In genomic region chr17:82117139-82118090, GRCh38 we compare ENCODE assay signal across 1 cellular context.
TF ChIP-seq lines count a peak whose summit lies in the region.

No MANE protein-coding gene starts in this region.

TF ChIP-seq in HepG2, 621 proteins besides CTCF, POLR2A, EP300 and RAD21 (continued from another document):
- TF ChIP-seq, protein P1, sequence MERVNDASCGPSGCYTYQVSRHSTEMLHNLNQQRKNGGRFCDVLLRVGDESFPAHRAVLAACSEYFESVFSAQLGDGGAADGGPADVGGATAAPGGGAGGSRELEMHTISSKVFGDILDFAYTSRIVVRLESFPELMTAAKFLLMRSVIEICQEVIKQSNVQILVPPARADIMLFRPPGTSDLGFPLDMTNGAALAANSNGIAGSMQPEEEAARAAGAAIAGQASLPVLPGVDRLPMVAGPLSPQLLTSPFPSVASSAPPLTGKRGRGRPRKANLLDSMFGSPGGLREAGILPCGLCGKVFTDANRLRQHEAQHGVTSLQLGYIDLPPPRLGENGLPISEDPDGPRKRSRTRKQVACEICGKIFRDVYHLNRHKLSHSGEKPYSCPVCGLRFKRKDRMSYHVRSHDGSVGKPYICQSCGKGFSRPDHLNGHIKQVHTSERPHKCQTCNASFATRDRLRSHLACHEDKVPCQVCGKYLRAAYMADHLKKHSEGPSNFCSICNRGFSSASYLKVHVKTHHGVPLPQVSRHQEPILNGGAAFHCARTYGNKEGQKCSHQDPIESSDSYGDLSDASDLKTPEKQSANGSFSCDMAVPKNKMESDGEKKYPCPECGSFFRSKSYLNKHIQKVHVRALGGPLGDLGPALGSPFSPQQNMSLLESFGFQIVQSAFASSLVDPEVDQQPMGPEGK (CRISPR knock-in tag; IDR thresholded peaks at IDR 0.05), result peak; percentile 87
- TF ChIP-seq ARNTL (CRISPR knock-in tag; IDR thresholded peaks at IDR 0.05), result 0 out of 2 replicates have a peak, but pooled peaks have one; percentile 29
- no peak for TF ChIP-seq FOXO4 (CRISPR knock-in tag; conservative IDR thresholded peaks at IDR 0.05)
- no peak; the same call in 1 of the 2 replicates for TF ChIP-seq KDM2A (CRISPR knock-in tag; IDR thresholded peaks at IDR 0.05; ENCODE audit: borderline replicate concordance, low read depth)
- TF ChIP-seq ZIK1 (CRISPR knock-in tag; IDR thresholded peaks at IDR 0.05; ENCODE audit: borderline replicate concordance, low read depth), result no peak
- TF ChIP-seq ZNF652 (CRISPR knock-in tag; IDR thresholded peaks at IDR 0.05; ENCODE audit: borderline replicate concordance, low read depth), result no peak
- TF ChIP-seq SCMH1 (CRISPR knock-in tag; IDR thresholded peaks at IDR 0.05; ENCODE audit: borderline replicate concordance), result no peak
- TF ChIP-seq, protein P2, sequence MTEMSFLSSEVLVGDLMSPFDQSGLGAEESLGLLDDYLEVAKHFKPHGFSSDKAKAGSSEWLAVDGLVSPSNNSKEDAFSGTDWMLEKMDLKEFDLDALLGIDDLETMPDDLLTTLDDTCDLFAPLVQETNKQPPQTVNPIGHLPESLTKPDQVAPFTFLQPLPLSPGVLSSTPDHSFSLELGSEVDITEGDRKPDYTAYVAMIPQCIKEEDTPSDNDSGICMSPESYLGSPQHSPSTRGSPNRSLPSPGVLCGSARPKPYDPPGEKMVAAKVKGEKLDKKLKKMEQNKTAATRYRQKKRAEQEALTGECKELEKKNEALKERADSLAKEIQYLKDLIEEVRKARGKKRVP (CRISPR knock-in tag; IDR thresholded peaks at IDR 0.05), result no peak
- no peak for TF ChIP-seq RARG (CRISPR knock-in tag; IDR thresholded peaks at IDR 0.05; ENCODE audit: low read depth)
- 0 out of 2 replicates have a peak, but pooled peaks have one; percentile 62 for TF ChIP-seq ZNF431 (CRISPR knock-in tag; IDR thresholded peaks at IDR 0.05; ENCODE audit: borderline replicate concordance, low read depth)
- TF ChIP-seq SAP130 (CRISPR knock-in tag; IDR thresholded peaks at IDR 0.05; ENCODE audit: low read depth), result peak; percentile 50; the same call in 1 of the 2 replicates
- TF ChIP-seq PBX2 (CRISPR knock-in tag; IDR thresholded peaks at IDR 0.05), result no peak
- TF ChIP-seq ZSCAN25 (CRISPR knock-in tag; IDR thresholded peaks at IDR 0.05), result no peak
- TF ChIP-seq TCF7 (IDR thresholded peaks at IDR 0.05; ENCODE audit: low read depth), result peak; percentile 81; the same call in 1 of the 2 replicates
- TF ChIP-seq ZNF724P (CRISPR knock-in tag; IDR thresholded peaks at IDR 0.05; ENCODE audit: borderline replicate concordance), result peak; percentile 27; the same call in 1 of the 2 replicates
- TF ChIP-seq NCOA2 (CRISPR knock-in tag; IDR thresholded peaks at IDR 0.05), result peak; percentile 35; the same call in 1 of the 2 replicates
- TF ChIP-seq, protein P3, sequence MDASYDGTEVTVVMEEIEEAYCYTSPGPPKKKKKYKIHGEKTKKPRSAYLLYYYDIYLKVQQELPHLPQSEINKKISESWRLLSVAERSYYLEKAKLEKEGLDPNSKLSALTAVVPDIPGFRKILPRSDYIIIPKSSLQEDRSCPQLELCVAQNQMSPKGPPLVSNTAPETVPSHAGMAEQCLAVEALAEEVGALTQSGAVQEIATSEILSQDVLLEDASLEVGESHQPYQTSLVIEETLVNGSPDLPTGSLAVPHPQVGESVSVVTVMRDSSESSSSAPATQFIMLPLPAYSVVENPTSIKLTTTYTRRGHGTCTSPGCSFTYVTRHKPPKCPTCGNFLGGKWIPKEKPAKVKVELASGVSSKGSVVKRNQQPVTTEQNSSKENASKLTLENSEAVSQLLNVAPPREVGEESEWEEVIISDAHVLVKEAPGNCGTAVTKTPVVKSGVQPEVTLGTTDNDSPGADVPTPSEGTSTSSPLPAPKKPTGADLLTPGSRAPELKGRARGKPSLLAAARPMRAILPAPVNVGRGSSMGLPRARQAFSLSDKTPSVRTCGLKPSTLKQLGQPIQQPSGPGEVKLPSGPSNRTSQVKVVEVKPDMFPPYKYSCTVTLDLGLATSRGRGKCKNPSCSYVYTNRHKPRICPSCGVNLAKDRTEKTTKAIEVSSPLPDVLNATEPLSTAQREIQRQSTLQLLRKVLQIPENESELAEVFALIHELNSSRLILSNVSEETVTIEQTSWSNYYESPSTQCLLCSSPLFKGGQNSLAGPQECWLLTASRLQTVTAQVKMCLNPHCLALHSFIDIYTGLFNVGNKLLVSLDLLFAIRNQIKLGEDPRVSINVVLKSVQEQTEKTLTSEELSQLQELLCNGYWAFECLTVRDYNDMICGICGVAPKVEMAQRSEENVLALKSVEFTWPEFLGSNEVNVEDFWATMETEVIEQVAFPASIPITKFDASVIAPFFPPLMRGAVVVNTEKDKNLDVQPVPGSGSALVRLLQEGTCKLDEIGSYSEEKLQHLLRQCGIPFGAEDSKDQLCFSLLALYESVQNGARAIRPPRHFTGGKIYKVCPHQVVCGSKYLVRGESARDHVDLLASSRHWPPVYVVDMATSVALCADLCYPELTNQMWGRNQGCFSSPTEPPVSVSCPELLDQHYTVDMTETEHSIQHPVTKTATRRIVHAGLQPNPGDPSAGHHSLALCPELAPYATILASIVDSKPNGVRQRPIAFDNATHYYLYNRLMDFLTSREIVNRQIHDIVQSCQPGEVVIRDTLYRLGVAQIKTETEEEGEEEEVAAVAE (CRISPR knock-in tag; IDR thresholded peaks at IDR 0.05; ENCODE audit: borderline replicate concordance), result no peak
- TF ChIP-seq AGO1 (IDR thresholded peaks at IDR 0.05; ENCODE audit: low read depth, low read length, poor library complexity, severe bottlenecking), result no peak
- no peak for TF ChIP-seq DZIP1 (CRISPR knock-in tag; IDR thresholded peaks at IDR 0.05)
- 0 out of 2 replicates have a peak, but pooled peaks have one; percentile 29 for TF ChIP-seq ZNF788 (CRISPR knock-in tag; IDR thresholded peaks at IDR 0.05; ENCODE audit: borderline replicate concordance)
- TF ChIP-seq ZBTB34 (CRISPR knock-in tag; IDR thresholded peaks at IDR 0.05), result no peak
- no peak for TF ChIP-seq SRSF9 (IDR thresholded peaks at IDR 0.05; ENCODE audit: borderline replicate concordance, insufficient read depth, low read depth, low read length, poor library complexity, severe bottlenecking)
- no peak for TF ChIP-seq BRCA1 (CRISPR knock-in tag; IDR thresholded peaks at IDR 0.05)
- TF ChIP-seq SOX6 (IDR thresholded peaks at IDR 0.05), result no peak
- peak; percentile 63 for TF ChIP-seq SOX6 (CRISPR knock-in tag; IDR thresholded peaks at IDR 0.05)
